Comparison of ENCODE assay signal across 8 cellular contexts in genomic region chr22:40525250-40525884, GRCh38.
DNase-seq lines count a peak whose midpoint lies in the region; ATAC-seq and TF ChIP-seq lines count a peak whose summit lies in the region.
"Had no signal": no experiment of that assay in that cellular context is flagged by ENCODE, and none has a peak within 500 bp of the region (broad histone marks: within the 10 kb centered on the region; RNA-seq: fewer than 3 reads in every experiment).

No MANE protein-coding gene starts in this region.

- no peak overlapping the region for H3K4me3 ChIP-seq in HEK293 (ENCODE audit: low read depth, low read length)
- no peak overlapping the region for H3K4me3 ChIP-seq in SU-DHL-6 (ENCODE audit: insufficient read depth, low read length, poor library complexity, severe bottlenecking)
- no peak overlapping the region for H3K4me3 ChIP-seq in hepatocyte

- POLR2A ChIA-PET in HEK293 (lab: Yijun Ruan, JAX): interaction anchor here (1.5 kb wide), 1 partner anchor 111 kb away, joined by 6 read pairs; the partner anchor contains the start of gene MRTFA

- H2AFZ ChIP-seq in SU-DHL-6 (ENCODE audit: low read depth, low read length, severe bottlenecking) (no peak overlapping the region), hepatocyte (no peak overlapping the region)

- H3K4me2 ChIP-seq in SU-DHL-6 (ENCODE audit: low read depth, low read length, poor library complexity, severe bottlenecking) (peak overlapping the region; percentile 22), hepatocyte (no peak overlapping the region)

- no peak for ATAC-seq in HG02840 (IDR thresholded peaks at IDR 0.05; ENCODE audit: low FRiP score, unreplicated experiment)
- no peak for ATAC-seq in HG02678 (IDR thresholded peaks at IDR 0.05; ENCODE audit: unreplicated experiment)

- peaks cover 94% of the 10 kb centered on the region for H3K79me2 ChIP-seq in SU-DHL-6 (ENCODE audit: insufficient read depth, low read length)
- H3K79me2 ChIP-seq in hepatocyte: peaks cover 39% of the 10 kb centered on the region

- no peak overlapping the region for H3K4me3 Mint-ChIP-seq in activated naive CD8-positive, alpha-beta T cell treated with anti-CD3 and anti-CD28 coated beads for 36 hours
- H3K4me3 Mint-ChIP-seq: dendritic cell treated with granulocyte-macrophage colony-stimulating factor and Interleukin-4, amounts not matched to agents 40 ng/mL and 50 ng/mL, for 4 days had no signal

- no peak for TF ChIP-seq CTCF in HEK293 (tag by site-specific recombination; IDR thresholded peaks at IDR 0.05)
- peak; percentile 91 for TF ChIP-seq CTCF in SU-DHL-6 (IDR thresholded peaks at IDR 0.05; ENCODE audit: insufficient read depth, low read length, poor library complexity, severe bottlenecking)
- peak; percentile 68 for TF ChIP-seq CTCF in hepatocyte (IDR thresholded peaks at IDR 0.05; ENCODE audit: poor library complexity)

- H3K4me1 ChIP-seq in HEK293 (ENCODE audit: control insufficient read depth, insufficient read depth, low read length) (peaks cover 7% of the 10 kb centered on the region; the same call in 1 of the 2 replicates), hepatocyte (ENCODE audit: insufficient read depth) (no peaks in the 10 kb centered on the region)

- peaks cover 38% of the 10 kb centered on the region for H3K4me1 Mint-ChIP-seq in activated naive CD8-positive, alpha-beta T cell treated with anti-CD3 and anti-CD28 coated beads for 36 hours

- no peaks in the 10 kb centered on the region for H3K27me3 ChIP-seq in SU-DHL-6 (ENCODE audit: low read length)
- H3K27me3 ChIP-seq in hepatocyte: no peaks in the 10 kb centered on the region

- no peak overlapping the region for H3K9ac ChIP-seq in SU-DHL-6 (ENCODE audit: low read length)

- no peaks in the 10 kb centered on the region for H3K27me3 Mint-ChIP-seq in activated naive CD8-positive, alpha-beta T cell treated with anti-CD3 and anti-CD28 coated beads for 36 hours
- H3K27me3 Mint-ChIP-seq: dendritic cell treated with granulocyte-macrophage colony-stimulating factor and Interleukin-4, amounts not matched to agents 40 ng/mL and 50 ng/mL, for 4 days had no signal

- H3K27ac ChIP-seq in HEK293 (ENCODE audit: extremely low read depth, low read depth, low read length) (no peak overlapping the region), SU-DHL-6 (ENCODE audit: low read depth, low read length) (peak overlapping the region; percentile 40; the same call in 1 of the 2 replicates), hepatocyte (no peak overlapping the region)

- no peaks in the 10 kb centered on the region for H3K36me3 ChIP-seq in HEK293 (ENCODE audit: control insufficient read depth in 2 of 2, insufficient read depth in 1 of 2, low read length in 2 of 2)
- peaks cover 4% of the 10 kb centered on the region; the same call in 1 of the 2 replicates for H3K36me3 ChIP-seq in SU-DHL-6 (ENCODE audit: low read length)
- H3K36me3 ChIP-seq in hepatocyte (replicated peaks; ENCODE audit: insufficient read depth, low read depth): no peaks in the 10 kb centered on the region

- H3K9me3 ChIP-seq in HEK293 (ENCODE audit: control insufficient read depth, insufficient read depth, low read depth, low read length) (no peaks in the 10 kb centered on the region), SU-DHL-6 (ENCODE audit: insufficient read depth, low read length) (no peaks in the 10 kb centered on the region), hepatocyte (ENCODE audit: low read depth) (no peaks in the 10 kb centered on the region)

- peaks cover 12% of the 10 kb centered on the region; the same call in 1 of the 2 replicates for H3F3A ChIP-seq in SU-DHL-6 (ENCODE audit: insufficient read depth)

- H3K9me2 ChIP-seq in SU-DHL-6 (replicated peaks; ENCODE audit: insufficient read depth, low read length): no peaks in the 10 kb centered on the region
- H3K9me2 ChIP-seq in hepatocyte (replicated peaks; ENCODE audit: insufficient read depth): no peaks in the 10 kb centered on the region

- no peaks in the 10 kb centered on the region for H3K9me3 Mint-ChIP-seq in activated naive CD8-positive, alpha-beta T cell treated with anti-CD3 and anti-CD28 coated beads for 36 hours
- H3K9me3 Mint-ChIP-seq: dendritic cell treated with granulocyte-macrophage colony-stimulating factor and Interleukin-4, amounts not matched to agents 40 ng/mL and 50 ng/mL, for 4 days had no signal

- peak; percentile 65 for DNase-seq in activated naive CD8-positive, alpha-beta T cell treated with anti-CD3 and anti-CD28 coated beads for 36 hours
- peak; percentile 38 for DNase-seq in hepatocyte (ENCODE audit: low spot score)
- DNase-seq in stimulated activated CD4-positive, alpha-beta T cell treated with anti-CD3 and anti-CD28 coated beads, Interleukin-4, amount 100 ng/mL, for 24 hours: peak; percentile 78

- H4K20me1 ChIP-seq in SU-DHL-6 (ENCODE audit: low read depth, low read length): no peaks in the 10 kb centered on the region
- no peaks in the 10 kb centered on the region for H4K20me1 ChIP-seq in hepatocyte (ENCODE audit: insufficient read depth, poor library complexity, severe bottlenecking)

- H3K36me3 Mint-ChIP-seq in activated naive CD8-positive, alpha-beta T cell treated with anti-CD3 and anti-CD28 coated beads for 36 hours: peaks cover under 1% of the 10 kb centered on the region

- CTCF ChIA-PET in HEK293 (lab: Yijun Ruan, JAX): interaction anchor here (0.7 to 4.4 kb wide), 30 partner anchors 8 to 407 kb away, joined by 3 to 90 read pairs (median 4); no protein-coding TSS in a partner anchor

- H3K27ac Mint-ChIP-seq in activated naive CD8-positive, alpha-beta T cell treated with anti-CD3 and anti-CD28 coated beads for 36 hours: peak overlapping the region; percentile 26
- H3K27ac Mint-ChIP-seq: dendritic cell treated with granulocyte-macrophage colony-stimulating factor and Interleukin-4, amounts not matched to agents 40 ng/mL and 50 ng/mL, for 4 days had no signal

- WGBS in hepatocyte (ENCODE audit: low lambda C conversion rate, missing lambda C conversion rate): 60% methylated on average over 6 of the region's 6 CpGs

TF ChIP-seq in HEK293, 187 proteins besides CTCF, POLR2A, EP300 and RAD21:
- TF ChIP-seq ZNF654 (tag by site-specific recombination; IDR thresholded peaks at IDR 0.05; ENCODE audit: low read depth) (peak; percentile 36), ZNF202 (tag by site-specific recombination; IDR thresholded peaks at IDR 0.05; ENCODE audit: borderline replicate concordance) (no peak), ZNF660 (tag by site-specific recombination; IDR thresholded peaks at IDR 0.05) (0 out of 2 replicates have a peak, but pooled peaks have one; percentile 15), ZNF121 (tag by site-specific recombination; IDR thresholded peaks at IDR 0.05) (peak; percentile 86), MEIS1 (CRISPR knock-in tag; IDR thresholded peaks at IDR 0.05; ENCODE audit: borderline replicate concordance) (no peak)
